14 cellular contexts compared by ENCODE assay signal in genomic region chr3:188627652-188628051, GRCh38.
DNase-seq lines count a peak whose midpoint lies in the region; ATAC-seq, FAIRE-seq and TF ChIP-seq lines count a peak whose summit lies in the region.
"Had no signal": no experiment of that assay in that cellular context is flagged by ENCODE, and none has a peak within 500 bp of the region (broad histone marks: within the 10 kb centered on the region; RNA-seq: fewer than 3 reads in every experiment).

No MANE protein-coding gene starts in this region.

- no peak for FAIRE-seq in frontal cortex (lab: Jason Lieb, UNC)
- FAIRE-seq: GM19239 had no signal

- CTCF ChIA-PET in WTC11 (lab: Charles Lee), result interaction anchor here (1.0 kb wide), 1 partner anchor 887 kb away, joined by 3 read pairs; no protein-coding TSS in a partner anchor

- H3K27me3 Mint-ChIP-seq in WTC11 (ENCODE audit: low read depth), result no peaks in the 10 kb centered on the region

- no peaks in the 10 kb centered on the region for H3K4me1 Mint-ChIP-seq in WTC11

- H3K4me3 Mint-ChIP-seq in WTC11, result no peak overlapping the region
- H3K4me3 Mint-ChIP-seq: CD14-positive monocyte had no signal

- no peak overlapping the region for H3K27ac Mint-ChIP-seq in WTC11

- peaks cover 13% of the 10 kb centered on the region for H3K9me3 Mint-ChIP-seq in WTC11

- no peaks in the 10 kb centered on the region for H3K36me3 Mint-ChIP-seq in WTC11

- DNase-seq in ACHN (peak; percentile 24), HS-5 (ENCODE audit: low read depth) (peak; percentile 90), astrocyte of the spinal cord (ENCODE audit: low read depth, low spot score) (peak; percentile 91), kidney glomerular epithelial cell (lab: John Stamatoyannopoulos, UW) (peak; percentile 95), frontal cortex (ENCODE audit: low spot score in 2 of 2) (no peak), WTC11 (ENCODE audit: low spot score) (no peak), putamen (ENCODE audit: low spot score) (no peak)
- DNase-seq: cortex of kidney; NCI-H1417; NK-92 treated with Interleukin-12 subunit alpha and Interleukin-12 subunit beta, amount 100 ng/mL, for 24 hours; T-helper 9 cell had no signal

- no peak overlapping the region for H3K4me3 ChIP-seq in astrocyte of the spinal cord (ENCODE audit: low read depth, low read length)

- POLR2A ChIA-PET in WTC11 (lab: Charles Lee), result no interaction called here

- in situ Hi-C loops in ACHN (cut with HindIII; ENCODE audit: low pct_ligation_motif_present, low pct_unique_long_range_greater_than_20kb, low sequenced_read_pairs) (no loop called here), astrocyte of the spinal cord (cut with HindIII; ENCODE audit: low sequenced_read_pairs) (loop anchor here (25.0 kb wide), 1 partner anchor 890 kb away; the partner anchor contains the start of gene BCL6)

- ATAC-seq in WTC11, result no peak
- ATAC-seq in HG02884 (IDR thresholded peaks at IDR 0.05; ENCODE audit: unreplicated experiment), result no peak

- TF ChIP-seq CTCF in astrocyte of the spinal cord (IDR thresholded peaks at IDR 0.05; ENCODE audit: low read depth, low read length) (no peak), WTC11 (IDR thresholded peaks at IDR 0.05) (no peak)

TF ChIP-seq in WTC11, 78 proteins besides CTCF, POLR2A, EP300 and RAD21:
- TF ChIP-seq ATF1 (CRISPR knock-in tag; IDR thresholded peaks at IDR 0.05), result no peak
- TF ChIP-seq, protein P1, sequence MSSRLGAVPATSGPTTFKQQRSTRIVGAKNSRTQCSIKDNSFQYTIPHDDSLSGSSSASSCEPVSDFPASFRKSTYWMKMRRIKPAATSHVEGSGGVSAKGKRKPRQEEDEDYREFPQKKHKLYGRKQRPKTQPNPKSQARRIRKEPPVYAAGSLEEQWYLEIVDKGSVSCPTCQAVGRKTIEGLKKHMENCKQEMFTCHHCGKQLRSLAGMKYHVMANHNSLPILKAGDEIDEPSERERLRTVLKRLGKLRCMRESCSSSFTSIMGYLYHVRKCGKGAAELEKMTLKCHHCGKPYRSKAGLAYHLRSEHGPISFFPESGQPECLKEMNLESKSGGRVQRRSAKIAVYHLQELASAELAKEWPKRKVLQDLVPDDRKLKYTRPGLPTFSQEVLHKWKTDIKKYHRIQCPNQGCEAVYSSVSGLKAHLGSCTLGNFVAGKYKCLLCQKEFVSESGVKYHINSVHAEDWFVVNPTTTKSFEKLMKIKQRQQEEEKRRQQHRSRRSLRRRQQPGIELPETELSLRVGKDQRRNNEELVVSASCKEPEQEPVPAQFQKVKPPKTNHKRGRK (CRISPR knock-in tag; IDR thresholded peaks at IDR 0.05; ENCODE audit: borderline replicate concordance), result no peak
- TF ChIP-seq STAT6 (CRISPR knock-in tag; conservative IDR thresholded peaks at IDR 0.05; ENCODE audit: low read depth), result no peak
- TF ChIP-seq RORB (CRISPR knock-in tag; IDR thresholded peaks at IDR 0.05), result no peak
- no peak for TF ChIP-seq ZNF317 (CRISPR knock-in tag; IDR thresholded peaks at IDR 0.05; ENCODE audit: borderline replicate concordance, low read depth)
- TF ChIP-seq, protein P2, sequence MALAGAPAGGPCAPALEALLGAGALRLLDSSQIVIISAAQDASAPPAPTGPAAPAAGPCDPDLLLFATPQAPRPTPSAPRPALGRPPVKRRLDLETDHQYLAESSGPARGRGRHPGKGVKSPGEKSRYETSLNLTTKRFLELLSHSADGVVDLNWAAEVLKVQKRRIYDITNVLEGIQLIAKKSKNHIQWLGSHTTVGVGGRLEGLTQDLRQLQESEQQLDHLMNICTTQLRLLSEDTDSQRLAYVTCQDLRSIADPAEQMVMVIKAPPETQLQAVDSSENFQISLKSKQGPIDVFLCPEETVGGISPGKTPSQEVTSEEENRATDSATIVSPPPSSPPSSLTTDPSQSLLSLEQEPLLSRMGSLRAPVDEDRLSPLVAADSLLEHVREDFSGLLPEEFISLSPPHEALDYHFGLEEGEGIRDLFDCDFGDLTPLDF (CRISPR knock-in tag; IDR thresholded peaks at IDR 0.05), result no peak
- TF ChIP-seq ZNF232 (CRISPR knock-in tag; IDR thresholded peaks at IDR 0.05), result no peak

Comparison
In these comparisons a context has a peak if more than half of its experiments do, and no peak if none do; other contexts are left out.
1. DNase-seq: peak in ACHN (single experiment), HS-5 (single experiment), astrocyte of the spinal cord (single experiment) and kidney glomerular epithelial cell (single experiment); none in frontal cortex (0 of 2), WTC11 (single experiment) and putamen (single experiment).